Comparison of ENCODE assay signal across 1 cellular context in genomic region chr16:6286176-6286575, GRCh38.
TF ChIP-seq lines count a peak whose summit lies in the region.

No MANE protein-coding gene starts in this region.

TF ChIP-seq in H1, 55 proteins besides CTCF, POLR2A, EP300 and RAD21 (continued from another document):
- TF ChIP-seq FOSL1 (IDR thresholded peaks at IDR 0.05; ENCODE audit: insufficient read depth, low read depth, low read length): no peak
- no peak for TF ChIP-seq BRCA1 (IDR thresholded peaks at IDR 0.05; ENCODE audit: low read depth, low read length)
- TF ChIP-seq ATF3 (IDR thresholded peaks at IDR 0.05; ENCODE audit: insufficient read depth, low read depth, low read length): no peak
- TF ChIP-seq ASH2L (IDR thresholded peaks at IDR 0.05; ENCODE audit: low read length): no peak
- TF ChIP-seq SP4 (IDR thresholded peaks at IDR 0.05; ENCODE audit: low read length): no peak
- TF ChIP-seq TAF1 (IDR thresholded peaks at IDR 0.05; ENCODE audit: low read depth, low read length): no peak
- TF ChIP-seq POU5F1 (IDR thresholded peaks at IDR 0.05; ENCODE audit: low read depth, low read length): no peak
- TF ChIP-seq TEAD4 (IDR thresholded peaks at IDR 0.05; ENCODE audit: low read depth, low read length): no peak
- TF ChIP-seq USF2 (IDR thresholded peaks at IDR 0.05; ENCODE audit: low read length): no peak
- no peak for TF ChIP-seq ATF2 (IDR thresholded peaks at IDR 0.05; ENCODE audit: low read length)
